1 cellular context compared by ENCODE assay signal in the genomic region with DNA sequence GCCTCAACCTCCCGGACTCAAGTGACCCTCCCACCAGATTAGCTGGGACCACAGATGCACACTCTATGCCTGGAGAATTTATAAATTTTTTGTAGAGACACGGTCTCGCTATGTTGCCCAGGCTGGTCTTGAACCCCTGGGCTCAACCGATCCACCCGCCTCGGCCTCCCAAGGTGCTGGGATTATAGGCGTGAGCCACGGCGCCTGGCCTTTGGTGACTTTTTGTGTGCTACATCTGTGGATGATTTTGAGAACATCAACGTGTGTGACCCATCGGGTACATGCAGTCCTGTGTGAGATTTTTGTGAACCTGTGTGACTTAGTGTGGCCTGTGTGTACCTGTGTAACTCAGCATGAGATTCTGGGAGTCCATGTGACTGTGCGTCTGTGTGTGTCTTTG.
TF ChIP-seq lines count a peak whose summit lies in the region.

No MANE protein-coding gene starts in this region.

TF ChIP-seq in HepG2, 621 proteins besides CTCF, POLR2A, EP300 and RAD21:
- TF ChIP-seq ZBTB38 (CRISPR knock-in tag; IDR thresholded peaks at IDR 0.05), result peak; percentile 69; the same call in 1 of the 2 replicates
- TF ChIP-seq EEA1 (CRISPR knock-in tag; IDR thresholded peaks at IDR 0.05; ENCODE audit: borderline replicate concordance), result 0 out of 2 replicates have a peak, but pooled peaks have one; percentile 31
- no peak for TF ChIP-seq ZNF354B (CRISPR knock-in tag; IDR thresholded peaks at IDR 0.05)
- TF ChIP-seq, protein P1, sequence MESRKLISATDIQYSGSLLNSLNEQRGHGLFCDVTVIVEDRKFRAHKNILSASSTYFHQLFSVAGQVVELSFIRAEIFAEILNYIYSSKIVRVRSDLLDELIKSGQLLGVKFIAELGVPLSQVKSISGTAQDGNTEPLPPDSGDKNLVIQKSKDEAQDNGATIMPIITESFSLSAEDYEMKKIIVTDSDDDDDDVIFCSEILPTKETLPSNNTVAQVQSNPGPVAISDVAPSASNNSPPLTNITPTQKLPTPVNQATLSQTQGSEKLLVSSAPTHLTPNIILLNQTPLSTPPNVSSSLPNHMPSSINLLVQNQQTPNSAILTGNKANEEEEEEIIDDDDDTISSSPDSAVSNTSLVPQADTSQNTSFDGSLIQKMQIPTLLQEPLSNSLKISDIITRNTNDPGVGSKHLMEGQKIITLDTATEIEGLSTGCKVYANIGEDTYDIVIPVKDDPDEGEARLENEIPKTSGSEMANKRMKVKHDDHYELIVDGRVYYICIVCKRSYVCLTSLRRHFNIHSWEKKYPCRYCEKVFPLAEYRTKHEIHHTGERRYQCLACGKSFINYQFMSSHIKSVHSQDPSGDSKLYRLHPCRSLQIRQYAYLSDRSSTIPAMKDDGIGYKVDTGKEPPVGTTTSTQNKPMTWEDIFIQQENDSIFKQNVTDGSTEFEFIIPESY (CRISPR knock-in tag; IDR thresholded peaks at IDR 0.05), result peak; percentile 51; the same call in 1 of the 2 replicates
- TF ChIP-seq RARA (CRISPR knock-in tag; IDR thresholded peaks at IDR 0.05), result no peak
